Comparison of ENCODE assay signal across 12 cellular contexts in genomic region chr17:82668024-82668630, GRCh38. TPM values are rescaled to one million over a fixed set of nuclear protein-coding genes. Genes with fewer than 3 reads are reported as not detected.
DNase-seq lines count a peak whose midpoint lies in the region; ATAC-seq and TF ChIP-seq lines count a peak whose summit lies in the region.
"Had no signal": no experiment of that assay in that cellular context is flagged by ENCODE, and none has a peak within 500 bp of the region (broad histone marks: within the 10 kb centered on the region; RNA-seq: fewer than 3 reads in every experiment).

No MANE protein-coding gene starts in this region.

- H3K4me1 ChIP-seq in DND-41 (ENCODE audit: insufficient read depth, low read length) (no peaks in the 10 kb centered on the region), HUES6 (ENCODE audit: control insufficient read depth, insufficient read depth, low read length) (peaks cover 7% of the 10 kb centered on the region), psoas muscle (peaks cover 8% of the 10 kb centered on the region)

- intact Hi-C loops in psoas muscle (cut with DNase I), result loop anchor here (2.0 to 10.0 kb wide), 5 partner anchors 44 to 257 kb away; no protein-coding TSS in a partner anchor
- intact Hi-C loops in activated T-helper 2 cell treated with anti-CD3 and anti-CD28 coated beads, Interferon-gamma antibody, Interleukin-2, Interleukin-4, amounts not matched to agents 10 μg/mL and 5 μg/mL and 100 μg/mL, durations not matched to agents 14 hours and 24 hours and 36 hours (cut with micrococcal nuclease), result no loop called here
- intact Hi-C loops in CD4-positive, alpha-beta T cell (cut with DNase I, micrococcal nuclease), result loop anchor here in 1 of 2 experiments (2.0 kb wide), 1 partner anchor 107 kb away; no protein-coding TSS in a partner anchor

- TF ChIP-seq CTCF in DND-41 (IDR thresholded peaks at IDR 0.05; ENCODE audit: borderline replicate concordance, extremely low read depth, low read length, poor library complexity, severe bottlenecking) (no peak), psoas muscle (IDR thresholded peaks at IDR 0.05) (no peak)
- no peak for TF ChIP-seq CTCF in CD4-positive, alpha-beta T cell (IDR thresholded peaks at IDR 0.05)

- H4K20me1 ChIP-seq in DND-41 (ENCODE audit: insufficient read depth, low read length), result no peaks in the 10 kb centered on the region

- no peaks in the 10 kb centered on the region for H3K36me3 Mint-ChIP-seq in activated T-helper 2 cell treated with anti-CD3 and anti-CD28 coated beads, Interferon-gamma antibody, Interleukin-2, Interleukin-4, amounts not matched to agents 10 μg/mL and 5 μg/mL and 100 μg/mL, durations not matched to agents 14 hours and 24 hours and 36 hours (ENCODE audit: low read depth)
- H3K36me3 Mint-ChIP-seq in CD4-positive, alpha-beta T cell (ENCODE audit: low read depth), result no peaks in the 10 kb centered on the region

- H3K9me3 ChIP-seq in DND-41 (ENCODE audit: insufficient read depth, low read length, severe bottlenecking), result no peaks in the 10 kb centered on the region
- H3K9me3 ChIP-seq in HUES6 (ENCODE audit: control insufficient read depth, insufficient read depth, low read depth, low read length), result no peaks in the 10 kb centered on the region
- no peaks in the 10 kb centered on the region for H3K9me3 ChIP-seq in psoas muscle
- H3K9me3 ChIP-seq in CD4-positive, alpha-beta T cell (ENCODE audit: control insufficient read depth, low read length), result no peaks in the 10 kb centered on the region
- H3K9me3 ChIP-seq: sigmoid colon, suprapubic skin had no signal

- H3K36me3 ChIP-seq in DND-41 (ENCODE audit: insufficient read depth, low read length) (no peaks in the 10 kb centered on the region), HUES6 (ENCODE audit: control insufficient read depth, insufficient read depth, low read length) (no peaks in the 10 kb centered on the region), psoas muscle (ENCODE audit: insufficient read depth in 1 of 2, low read depth in 1 of 2) (no peaks in the 10 kb centered on the region)
- H3K36me3 ChIP-seq: sigmoid colon had no signal

- H3K79me2 ChIP-seq in DND-41 (ENCODE audit: insufficient read depth, low read length), result no peaks in the 10 kb centered on the region

- H2AFZ ChIP-seq in DND-41 (ENCODE audit: low read depth, low read length), result no peak overlapping the region

- CTCF ChIA-PET in CD4-positive, alpha-beta T cell (lab: Charles Lee), result interaction anchor here (0.8 kb wide), 1 partner anchor 107 kb away, joined by 7 read pairs; no protein-coding TSS in a partner anchor

- H3K9me3 Mint-ChIP-seq in activated T-helper 2 cell treated with anti-CD3 and anti-CD28 coated beads, Interferon-gamma antibody, Interleukin-2, Interleukin-4, amounts not matched to agents 10 μg/mL and 5 μg/mL and 100 μg/mL, durations not matched to agents 14 hours and 24 hours and 36 hours, result no peaks in the 10 kb centered on the region
- H3K9me3 Mint-ChIP-seq in CD4-positive, alpha-beta T cell, result no peaks in the 10 kb centered on the region
- H3K9me3 Mint-ChIP-seq: activated CD4-positive, alpha-beta memory T cell treated with anti-CD3 and anti-CD28 coated beads, Interleukin-2, amount 10 ng/mL, durations not matched to agents 7 days and 5 days had no signal

- H3K4me3 ChIP-seq in DND-41 (ENCODE audit: low read depth in 1 of 2, low read length in 2 of 2) (no peak overlapping the region), HUES6 (ENCODE audit: low read depth, low read length) (peak overlapping the region; percentile 27; the same call in 1 of the 2 replicates), psoas muscle (no peak overlapping the region)
- H3K4me3 ChIP-seq: sigmoid colon had no signal

- no peak overlapping the region for H3K4me2 ChIP-seq in DND-41 (ENCODE audit: insufficient read depth, low read length)

- H3K27ac Mint-ChIP-seq in activated T-helper 2 cell treated with anti-CD3 and anti-CD28 coated beads, Interferon-gamma antibody, Interleukin-2, Interleukin-4, amounts not matched to agents 10 μg/mL and 5 μg/mL and 100 μg/mL, durations not matched to agents 14 hours and 24 hours and 36 hours, result no peak overlapping the region
- no peak overlapping the region for H3K27ac Mint-ChIP-seq in CD4-positive, alpha-beta T cell
- H3K27ac Mint-ChIP-seq: activated CD4-positive, alpha-beta memory T cell treated with anti-CD3 and anti-CD28 coated beads, Interleukin-2, amount 10 ng/mL, durations not matched to agents 7 days and 5 days had no signal

- no peak overlapping the region for H3K4me3 Mint-ChIP-seq in activated T-helper 2 cell treated with anti-CD3 and anti-CD28 coated beads, Interferon-gamma antibody, Interleukin-2, Interleukin-4, amounts not matched to agents 10 μg/mL and 5 μg/mL and 100 μg/mL, durations not matched to agents 14 hours and 24 hours and 36 hours (ENCODE audit: low read depth)
- H3K4me3 Mint-ChIP-seq in CD4-positive, alpha-beta T cell, result no peak overlapping the region
- H3K4me3 Mint-ChIP-seq: activated CD4-positive, alpha-beta memory T cell treated with anti-CD3 and anti-CD28 coated beads, Interleukin-2, amount 10 ng/mL, durations not matched to agents 7 days and 5 days had no signal

- ATAC-seq in DND-41 (ENCODE audit: insufficient read depth, low read depth) (peak; percentile 14; the same call in 1 of the 3 replicates), psoas muscle (peak in 3 of 4 donors; percentile 15 to 28 (median 19)), GM19328 (IDR thresholded peaks at IDR 0.05; ENCODE audit: unreplicated experiment) (no peak)
- ATAC-seq in CD4-positive, alpha-beta T cell (ENCODE audit: poor library complexity), result no peak

- no peak overlapping the region for H3K27ac ChIP-seq in DND-41 (ENCODE audit: low read length)
- no peak overlapping the region for H3K27ac ChIP-seq in HUES6 (ENCODE audit: low read depth, low read length)
- H3K27ac ChIP-seq in cingulate gyrus (ENCODE audit: low read depth, low read length), result peak overlapping the region; percentile 84
- peak overlapping the region; percentile 67 for H3K27ac ChIP-seq in psoas muscle
- H3K27ac ChIP-seq in CD4-positive, alpha-beta T cell (ENCODE audit: low read depth, low read length), result no peak overlapping the region
- H3K27ac ChIP-seq: suprapubic skin had no signal

- H3K27me3 ChIP-seq in DND-41 (ENCODE audit: insufficient read depth, low read length, poor library complexity), result no peaks in the 10 kb centered on the region
- no peaks in the 10 kb centered on the region for H3K27me3 ChIP-seq in HUES6 (ENCODE audit: control insufficient read depth, insufficient read depth, low read length)
- H3K27me3 ChIP-seq in psoas muscle (ENCODE audit: insufficient read depth in 3 of 3, low read length in 2 of 3), result no peaks in the 10 kb centered on the region
- no peaks in the 10 kb centered on the region for H3K27me3 ChIP-seq in CD4-positive, alpha-beta T cell (ENCODE audit: control insufficient read depth, insufficient read depth, low read length)
- H3K27me3 ChIP-seq: sigmoid colon, suprapubic skin had no signal

- H3K27me3 Mint-ChIP-seq in activated T-helper 2 cell treated with anti-CD3 and anti-CD28 coated beads, Interferon-gamma antibody, Interleukin-2, Interleukin-4, amounts not matched to agents 10 μg/mL and 5 μg/mL and 100 μg/mL, durations not matched to agents 14 hours and 24 hours and 36 hours (ENCODE audit: low read depth), result no peaks in the 10 kb centered on the region
- no peaks in the 10 kb centered on the region for H3K27me3 Mint-ChIP-seq in CD4-positive, alpha-beta T cell
- H3K27me3 Mint-ChIP-seq: activated CD4-positive, alpha-beta memory T cell treated with anti-CD3 and anti-CD28 coated beads, Interleukin-2, amount 10 ng/mL, durations not matched to agents 7 days and 5 days had no signal

- POLR2A ChIA-PET in CD4-positive, alpha-beta T cell (lab: Charles Lee), result no interaction called here

- H3K4me1 Mint-ChIP-seq in activated T-helper 2 cell treated with anti-CD3 and anti-CD28 coated beads, Interferon-gamma antibody, Interleukin-2, Interleukin-4, amounts not matched to agents 10 μg/mL and 5 μg/mL and 100 μg/mL, durations not matched to agents 14 hours and 24 hours and 36 hours (ENCODE audit: low read depth), result peaks cover 2% of the 10 kb centered on the region
- peaks cover 12% of the 10 kb centered on the region for H3K4me1 Mint-ChIP-seq in CD4-positive, alpha-beta T cell (ENCODE audit: low read depth)

- no peak for DNase-seq in DND-41
- peak in 1 of 2 donors; percentile 7 for DNase-seq in psoas muscle
- no peak for DNase-seq in activated T-helper 2 cell treated with anti-CD3 and anti-CD28 coated beads, Interferon-gamma antibody, Interleukin-2, Interleukin-4, amounts not matched to agents 10 μg/mL and 5 μg/mL and 100 μg/mL, durations not matched to agents 14 hours and 24 hours and 36 hours (ENCODE audit: low spot score)
- no peak for DNase-seq in CD4-positive, alpha-beta T cell
- DNase-seq: kidney glomerular epithelial cell, NCI-H69 had no signal

- H3K9ac ChIP-seq in DND-41 (ENCODE audit: low read depth, low read length), result no peak overlapping the region
- peak overlapping the region; percentile 31 for H3K9ac ChIP-seq in HUES6 (ENCODE audit: low read length)

- 74 to 81% (median 74%) methylated on average over 16 of the region's 16 CpGs for WGBS in psoas muscle, 3 donors

RNA-seq across cellular contexts. Expression of gene WDR45B, which starts 19.9 kb away (rescaled TPM):
- total RNA-seq in psoas muscle, result 10 to 100 TPM; 25.1 to 35.7 (median 30.9) TPM
- polyA plus RNA-seq in psoas muscle, result 10 to 100 TPM; 21.4 to 62.7 (median 43.5) TPM
- 63.1 and 66.9 TPM in 2 replicates for total RNA-seq in activated T-helper 2 cell treated with anti-CD3 and anti-CD28 coated beads, Interferon-gamma antibody, Interleukin-2, Interleukin-4, amounts not matched to agents 10 μg/mL and 5 μg/mL and 100 μg/mL, durations not matched to agents 14 hours and 24 hours and 36 hours
- 10 to 100 TPM; 49.8 to 54.3 TPM for total RNA-seq in CD4-positive, alpha-beta T cell

RNA-seq across cellular contexts. Expression of gene RAB40B, which starts 30.4 kb away (rescaled TPM):
- 10 to 100 TPM; 12.6 to 42.9 (median 30.4) TPM for total RNA-seq in psoas muscle
- 10 to 100 TPM in 2 of 3 donors, 1 to 10 TPM in 1; 3.9 to 19.4 (median 12.6) TPM for polyA plus RNA-seq in psoas muscle
- 4.8 and 5.4 TPM in 2 replicates for total RNA-seq in activated T-helper 2 cell treated with anti-CD3 and anti-CD28 coated beads, Interferon-gamma antibody, Interleukin-2, Interleukin-4, amounts not matched to agents 10 μg/mL and 5 μg/mL and 100 μg/mL, durations not matched to agents 14 hours and 24 hours and 36 hours
- 1 to 10 TPM; 1.6 to 2.0 TPM for total RNA-seq in CD4-positive, alpha-beta T cell

RNA-seq across cellular contexts. Expression of gene FN3KRP, which starts 48.4 kb away (rescaled TPM):
- total RNA-seq in psoas muscle, result 10 to 100 TPM in 2 of 4 donors, 1 to 10 TPM in 2; 7.9 to 12.7 (median 9.9) TPM
- polyA plus RNA-seq in psoas muscle, result 10 to 100 TPM in 2 of 3 donors, 1 to 10 TPM in 1; 5.0 to 15.7 (median 10.6) TPM
- 39.6 and 42.3 TPM in 2 replicates for total RNA-seq in activated T-helper 2 cell treated with anti-CD3 and anti-CD28 coated beads, Interferon-gamma antibody, Interleukin-2, Interleukin-4, amounts not matched to agents 10 μg/mL and 5 μg/mL and 100 μg/mL, durations not matched to agents 14 hours and 24 hours and 36 hours
- 10 to 100 TPM; 30.6 to 31.2 TPM for total RNA-seq in CD4-positive, alpha-beta T cell

Comparison
In these comparisons a context has a peak if more than half of its experiments do, and no peak if none do; other contexts are left out.
1. ATAC-seq: peak in DND-41 (single experiment) and psoas muscle (3 of 4); none in GM19328 (single experiment) and CD4-positive, alpha-beta T cell (single experiment).
2. H3K27ac ChIP-seq: peak in cingulate gyrus (single experiment) and psoas muscle (single experiment); none in DND-41 (single experiment), HUES6 (single experiment) and CD4-positive, alpha-beta T cell (single experiment).